11 cellular contexts compared by ENCODE assay signal in the genomic region with DNA sequence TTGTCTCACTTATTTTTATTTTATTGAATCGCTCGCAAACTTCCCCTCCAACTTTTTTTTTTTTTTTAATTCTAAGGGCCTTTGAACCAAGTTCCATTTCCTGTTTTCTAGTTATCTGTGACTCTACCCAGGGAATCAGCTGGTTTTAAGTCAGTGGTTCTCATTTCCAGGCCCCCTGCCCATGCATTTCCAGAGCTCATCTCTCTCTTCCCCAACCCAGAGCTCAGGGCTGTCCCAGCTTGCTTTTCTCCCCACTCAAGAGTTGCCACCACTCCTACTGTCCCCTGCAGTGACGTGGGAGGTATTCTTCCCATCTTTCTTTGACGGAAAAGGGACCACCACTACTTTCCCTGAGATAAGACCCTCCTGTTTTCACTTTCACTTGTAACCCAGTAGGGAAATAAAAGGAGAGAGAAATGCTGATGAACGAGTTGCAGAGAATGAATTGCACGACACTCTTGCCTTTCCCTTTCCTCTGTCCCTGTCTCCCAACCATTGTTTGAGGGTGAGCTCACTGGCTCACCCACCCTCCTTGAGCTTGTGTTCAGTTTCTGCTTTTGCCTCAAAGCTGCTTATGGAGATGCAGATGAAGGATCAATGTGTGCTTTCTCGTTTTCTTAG. TPM values are rescaled to one million over a fixed set of nuclear protein-coding genes. Genes with fewer than 3 reads are reported as not detected.
DNase-seq lines count a peak whose midpoint lies in the region; ATAC-seq and TF ChIP-seq lines count a peak whose summit lies in the region.
"Had no signal": no experiment of that assay in that cellular context is flagged by ENCODE, and none has a peak within 500 bp of the region (broad histone marks: within the 10 kb centered on the region; RNA-seq: fewer than 3 reads in every experiment).

No MANE protein-coding gene starts in this region.

- H3K4me3 ChIP-seq in CD4-positive, alpha-beta memory T cell (ENCODE audit: low read length in 2 of 2) = no peak overlapping the region
- no peak overlapping the region for H3K4me3 ChIP-seq in mesendoderm (ENCODE audit: low read length)
- no peak overlapping the region for H3K4me3 ChIP-seq in ovary
- no peak overlapping the region for H3K4me3 ChIP-seq in body of pancreas

- CTCF ChIA-PET in CD4-positive, alpha-beta memory T cell (lab: Charles Lee; ENCODE audit: partially characterized antibody) = interaction anchor here (1.1 kb wide), 1 partner anchor 12 kb away, joined by 3 read pairs; no protein-coding TSS in a partner anchor

- H2BK120ac ChIP-seq in mesendoderm (ENCODE audit: low read depth, low read length) = no peak overlapping the region

- no peaks in the 10 kb centered on the region for H3K36me3 ChIP-seq in CD4-positive, alpha-beta memory T cell (ENCODE audit: insufficient read depth, low read length)
- no peaks in the 10 kb centered on the region for H3K36me3 ChIP-seq in mesendoderm (ENCODE audit: control insufficient read depth, insufficient read depth, low read length)
- no peaks in the 10 kb centered on the region for H3K36me3 ChIP-seq in ovary
- no peaks in the 10 kb centered on the region for H3K36me3 ChIP-seq in body of pancreas (replicated peaks in 1 of 2; ENCODE audit: insufficient read depth in 1 of 2, low read depth in 2 of 2)

- H3K4me3 Mint-ChIP-seq in CD4-positive, alpha-beta memory T cell = peak overlapping the region in 7 of 8 donors; percentile 32 to 81 (median 65)
- H3K4me3 Mint-ChIP-seq in activated T-helper 17 cell treated with anti-CD3 and anti-CD28 coated beads, Interleukin-2, amount 50 U/mL, for 72 hours = peak overlapping the region; percentile 57
- H3K4me3 Mint-ChIP-seq: brain had no signal

- in situ Hi-C loops in GM13977 (cut with MboI; ENCODE audit: low pct_unique_long_range_greater_than_20kb, low sequenced_read_pairs, unreplicated experiment) = no loop called here

- H4K5ac ChIP-seq in mesendoderm (ENCODE audit: low read length) = no peak overlapping the region

- no peak for TF ChIP-seq EP300 in ovary (IDR thresholded peaks at IDR 0.05)

- H3K27me3 ChIP-seq in CD4-positive, alpha-beta memory T cell (ENCODE audit: insufficient read depth, low read length) = no peaks in the 10 kb centered on the region
- H3K27me3 ChIP-seq in mesendoderm (ENCODE audit: insufficient read depth, low read length, poor library complexity) (no peaks in the 10 kb centered on the region), ovary (no peaks in the 10 kb centered on the region), body of pancreas (no peaks in the 10 kb centered on the region)

- POLR2A ChIA-PET in CD4-positive, alpha-beta memory T cell (lab: Charles Lee; ENCODE audit: partially characterized antibody) = interaction anchor here (0.6 kb wide), 2 partner anchors 40 to 41 kb away, joined by 3 read pairs; no protein-coding TSS in a partner anchor

- peaks cover 2 to 3% of the 10 kb centered on the region in 2 donors for H3K36me3 Mint-ChIP-seq in CD4-positive, alpha-beta memory T cell
- H3K36me3 Mint-ChIP-seq in activated T-helper 17 cell treated with anti-CD3 and anti-CD28 coated beads, Interleukin-2, amount 50 U/mL, for 72 hours (ENCODE audit: low read depth) = peaks cover 16% of the 10 kb centered on the region

- peaks cover 0 to 5% (median 0%) of the 10 kb centered on the region in 8 donors for H3K9me3 Mint-ChIP-seq in CD4-positive, alpha-beta memory T cell
- H3K9me3 Mint-ChIP-seq in activated T-helper 17 cell treated with anti-CD3 and anti-CD28 coated beads, Interleukin-2, amount 50 U/mL, for 72 hours = no peaks in the 10 kb centered on the region

- peak overlapping the region; percentile 41 for H3K9ac ChIP-seq in mesendoderm (ENCODE audit: low read length)

- no peak overlapping the region for H3K23ac ChIP-seq in mesendoderm (ENCODE audit: low read length)

- peak overlapping the region; percentile 13 to 83 (median 62) for H3K27ac Mint-ChIP-seq in CD4-positive, alpha-beta memory T cell
- H3K27ac Mint-ChIP-seq in activated T-helper 17 cell treated with anti-CD3 and anti-CD28 coated beads, Interleukin-2, amount 50 U/mL, for 72 hours = peak overlapping the region; percentile 85

- H2BK5ac ChIP-seq in mesendoderm (ENCODE audit: low read length) = no peak overlapping the region

- no peak overlapping the region for H3K27ac ChIP-seq in CD4-positive, alpha-beta memory T cell (ENCODE audit: low read depth, low read length)
- H3K27ac ChIP-seq in mesendoderm (ENCODE audit: low read depth, low read length) (no peak overlapping the region), ovary (no peak overlapping the region), body of pancreas (no peak overlapping the region)

- H3K27me3 Mint-ChIP-seq in CD4-positive, alpha-beta memory T cell = no peaks in the 10 kb centered on the region
- H3K27me3 Mint-ChIP-seq in activated T-helper 17 cell treated with anti-CD3 and anti-CD28 coated beads, Interleukin-2, amount 50 U/mL, for 72 hours = no peaks in the 10 kb centered on the region
- H3K27me3 Mint-ChIP-seq: brain had no signal

- H2AK5ac ChIP-seq in mesendoderm (ENCODE audit: low read length) = no peak overlapping the region

- H3K79me2 ChIP-seq in mesendoderm (ENCODE audit: control insufficient read depth, insufficient read depth, low read length) = peaks cover 8% of the 10 kb centered on the region

- peak; percentile 29 for ATAC-seq in HG03066 (IDR thresholded peaks at IDR 0.05; ENCODE audit: low read depth, unreplicated experiment)
- no peak for ATAC-seq in activated T-helper 17 cell treated with anti-CD3 and anti-CD28 coated beads, Interleukin-2, amount 50 U/mL, for 72 hours (replicated peaks)
- no peak for ATAC-seq in body of pancreas
- no peak for ATAC-seq in GM19324 (IDR thresholded peaks at IDR 0.05; ENCODE audit: low FRiP score, unreplicated experiment)

- H3K18ac ChIP-seq in mesendoderm (ENCODE audit: low read length) = no peak overlapping the region

- H3K4me1 Mint-ChIP-seq in CD4-positive, alpha-beta memory T cell = peaks cover 32 to 57% (median 45%) of the 10 kb centered on the region in 4 donors
- peaks cover 34% of the 10 kb centered on the region for H3K4me1 Mint-ChIP-seq in activated T-helper 17 cell treated with anti-CD3 and anti-CD28 coated beads, Interleukin-2, amount 50 U/mL, for 72 hours

- intact Hi-C loops in CD4-positive, alpha-beta memory T cell (cut with micrococcal nuclease) = no loop called here
- intact Hi-C loops in ovary (cut with DNase I) (no loop called here), body of pancreas (cut with DNase I) (no loop called here)

- no peak for TF ChIP-seq POLR2A in ovary (IDR thresholded peaks at IDR 0.05)
- TF ChIP-seq POLR2A in body of pancreas (IDR thresholded peaks at IDR 0.05) = no peak

- no CpG with 5 or more reads among the region's 7 CpGs for WGBS in mesendoderm (ENCODE audit: extremely low coverage, insufficient coverage, low lambda C conversion rate)
- 51 to 71% (median 61%) methylated on average over 7 of the region's 7 CpGs for WGBS in ovary, 3 donors
- WGBS in body of pancreas, 2 donors = 77 to 89% methylated on average over 7 of the region's 7 CpGs

- no peak for TF ChIP-seq CTCF in ovary (IDR thresholded peaks at IDR 0.05)
- no peak for TF ChIP-seq CTCF in GM13977 (IDR thresholded peaks at IDR 0.05; ENCODE audit: extremely low read depth, insufficient read depth, missing control alignments)
- TF ChIP-seq CTCF in body of pancreas (IDR thresholded peaks at IDR 0.05) = no peak

- H3K4me1 ChIP-seq in CD4-positive, alpha-beta memory T cell (ENCODE audit: insufficient read depth, low read length) = peaks cover 64% of the 10 kb centered on the region
- H3K4me1 ChIP-seq in mesendoderm (ENCODE audit: control insufficient read depth, low read depth, low read length) (peaks cover 10% of the 10 kb centered on the region), ovary (ENCODE audit: insufficient read depth) (peaks cover 3% of the 10 kb centered on the region), body of pancreas (no peaks in the 10 kb centered on the region)

- H3K9me3 ChIP-seq in CD4-positive, alpha-beta memory T cell (ENCODE audit: control insufficient read depth in 1 of 2, low read length in 2 of 2) = no peaks in the 10 kb centered on the region
- H3K9me3 ChIP-seq in ovary (no peaks in the 10 kb centered on the region), body of pancreas (no peaks in the 10 kb centered on the region)

- no peak overlapping the region for H3K4ac ChIP-seq in mesendoderm (ENCODE audit: low read depth, low read length)

- no peak for DNase-seq in CD4-positive, alpha-beta memory T cell
- DNase-seq in mesendoderm (peak; percentile 65), ovary (no peak), GM13977 (ENCODE audit: low spot score) (no peak), body of pancreas (no peak)
- DNase-seq: activated CD4-positive, CD25-positive, alpha-beta regulatory T cell; NCI-H1092 had no signal

- no peak overlapping the region for H4K8ac ChIP-seq in mesendoderm (ENCODE audit: low read depth, low read length)

- H2BK15ac ChIP-seq in mesendoderm (replicated peaks; ENCODE audit: low read depth) = no peak overlapping the region

- H3K56ac ChIP-seq in mesendoderm (ENCODE audit: low read length) = peak overlapping the region; percentile 37

- peaks cover 14% of the 10 kb centered on the region for H3K79me1 ChIP-seq in mesendoderm (ENCODE audit: low read length)

- no peak overlapping the region for H3K4me2 ChIP-seq in mesendoderm (ENCODE audit: low read length)

RNA-seq across cellular contexts. Expression of gene TET3, which starts 42.1 kb away (rescaled TPM):
- 10 to 100 TPM; 18.2 to 19.4 TPM for total RNA-seq in CD4-positive, alpha-beta memory T cell
- polyA plus RNA-seq in CD4-positive, alpha-beta memory T cell = under 1 TPM; 0.03 to 0.57 TPM
- total RNA-seq in activated T-helper 17 cell treated with anti-CD3 and anti-CD28 coated beads, Interleukin-2, amount 50 U/mL, for 72 hours = 10 to 100 TPM; 15.1 to 42.6 TPM
- 7.5 TPM for polyA plus RNA-seq in mesendoderm (2013, experiment 1 of 2)
- polyA plus RNA-seq in mesendoderm (2013, experiment 2 of 2) = 6.9 TPM
- total RNA-seq in ovary (10 to 100 TPM in 2 of 7 donors, 1 to 10 TPM in 5; 5.1 to 13.5 (median 7.9) TPM), body of pancreas (1 to 10 TPM; 6.7 to 7.3 TPM)
- 1 to 10 TPM; 2.6 to 3.3 TPM for polyA plus RNA-seq in ovary
